ENCODE assay signal across 12 cellular contexts in the genomic region with DNA sequence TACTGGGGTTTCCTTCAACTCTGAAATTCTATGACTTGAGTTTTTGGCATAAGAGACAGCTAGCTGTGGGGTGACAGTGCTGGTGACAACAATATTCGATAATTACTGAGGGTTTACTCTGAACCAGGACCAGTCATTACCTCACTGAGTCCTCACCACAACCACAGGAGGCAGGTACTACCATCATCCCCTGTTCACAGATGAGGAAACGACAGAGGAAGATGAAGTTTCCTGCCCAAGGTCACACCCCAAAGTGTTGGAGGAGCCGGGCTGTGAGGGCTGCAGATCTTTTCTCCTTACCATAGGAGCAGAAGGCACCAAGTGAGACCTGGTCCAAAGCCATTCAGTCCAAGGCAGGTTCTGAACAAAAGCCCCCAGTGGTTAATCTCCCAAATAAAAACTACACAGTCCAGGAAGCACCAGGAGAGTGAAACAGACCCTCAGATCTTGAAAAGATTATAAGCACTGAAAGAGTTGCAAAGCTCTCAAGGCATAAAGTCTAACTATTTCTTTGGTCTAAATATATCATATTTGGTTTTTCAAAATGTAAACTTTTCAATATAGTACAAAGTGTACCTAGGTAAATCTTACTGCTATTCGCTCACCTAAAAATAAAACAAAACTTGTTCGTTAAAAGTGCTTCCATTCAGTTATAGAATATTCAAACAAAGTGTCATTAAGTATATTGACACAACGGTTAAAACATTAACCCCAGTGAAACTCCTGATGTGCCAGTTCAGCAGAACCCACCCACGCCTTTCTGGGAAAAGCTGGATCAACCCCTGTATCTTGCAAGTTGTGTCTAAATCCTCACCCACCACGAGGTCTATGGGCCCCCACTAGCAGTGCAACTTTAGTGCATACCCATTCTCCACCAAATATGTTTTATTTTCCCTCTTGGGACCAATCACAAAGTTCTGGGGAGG.
A peak's percentile ranks its signal among the peaks of the same experiment; 100 is the strongest.
DNase-seq lines count a peak whose midpoint lies in the region; ATAC-seq, FAIRE-seq and TF ChIP-seq lines count a peak whose summit lies in the region.
"Had no signal": no experiment of that assay in that cellular context is flagged by ENCODE, and none has a peak within 500 bp of the region (broad histone marks: within the 10 kb centered on the region; RNA-seq: fewer than 3 reads in every experiment).

No MANE protein-coding gene starts in this region.

- H3K4me3 Mint-ChIP-seq in T-helper 2 cell treated with Interferon-gamma antibody and Interleukin-4, amounts not matched to agents 5 μg/mL and 100 μg/mL, for 36 hours, result peak overlapping the region; percentile 73
- H3K4me3 Mint-ChIP-seq in nephron progenitor cell, result no peak overlapping the region
- H3K4me3 Mint-ChIP-seq in GM23338, result no peak overlapping the region

- ATAC-seq in GM18868 (IDR thresholded peaks at IDR 0.05; ENCODE audit: unreplicated experiment) (peak; percentile 36), GM21723 (IDR thresholded peaks at IDR 0.05; ENCODE audit: unreplicated experiment) (peak; percentile 17), GM23338 (no peak), GM18519 (IDR thresholded peaks at IDR 0.05; ENCODE audit: low FRiP score, unreplicated experiment) (no peak)

- H3K36me3 Mint-ChIP-seq in T-helper 2 cell treated with Interferon-gamma antibody and Interleukin-4, amounts not matched to agents 5 μg/mL and 100 μg/mL, for 36 hours (ENCODE audit: low read depth), result no peaks in the 10 kb centered on the region
- H3K36me3 Mint-ChIP-seq in nephron progenitor cell (ENCODE audit: low read depth), result peaks cover under 1% of the 10 kb centered on the region
- no peaks in the 10 kb centered on the region for H3K36me3 Mint-ChIP-seq in GM23338 (ENCODE audit: low read depth)

- H2AFZ ChIP-seq in GM23338, result no peak overlapping the region

- DNase-seq in T-helper 2 cell treated with Interferon-gamma antibody and Interleukin-4, amounts not matched to agents 5 μg/mL and 100 μg/mL, for 36 hours (ENCODE audit: low spot score), result peak; percentile 31
- DNase-seq in nephron progenitor cell, result no peak
- DNase-seq in effector memory CD4-positive, alpha-beta T cell, result no peak
- no peak for DNase-seq in frontal cortex (ENCODE audit: low spot score in 2 of 2)
- DNase-seq in GM23338 (ENCODE audit: low spot score), result no peak
- DNase-seq: activated gamma-delta T cell; effector CD4-positive, alpha-beta T cell; IMR-90; NCI-H524 had no signal

- no peaks in the 10 kb centered on the region for H3F3A ChIP-seq in GM23338 (replicated peaks; ENCODE audit: low read depth)

- H3K9me2 ChIP-seq in GM23338 (ENCODE audit: insufficient read depth), result no peaks in the 10 kb centered on the region

- H3K4me1 Mint-ChIP-seq in T-helper 2 cell treated with Interferon-gamma antibody and Interleukin-4, amounts not matched to agents 5 μg/mL and 100 μg/mL, for 36 hours (ENCODE audit: low read depth), result peaks cover 20% of the 10 kb centered on the region
- H3K4me1 Mint-ChIP-seq in nephron progenitor cell (peaks cover 44% of the 10 kb centered on the region), GM23338 (peaks cover 28% of the 10 kb centered on the region)

- H3K27me3 Mint-ChIP-seq in T-helper 2 cell treated with Interferon-gamma antibody and Interleukin-4, amounts not matched to agents 5 μg/mL and 100 μg/mL, for 36 hours (ENCODE audit: low read depth), result peaks cover 4% of the 10 kb centered on the region
- H3K27me3 Mint-ChIP-seq in nephron progenitor cell (ENCODE audit: low read depth, poor library complexity) (peaks cover 3% of the 10 kb centered on the region), GM23338 (ENCODE audit: insufficient read depth, low read depth, poor library complexity) (no peaks in the 10 kb centered on the region)

- H3K9me3 Mint-ChIP-seq in T-helper 2 cell treated with Interferon-gamma antibody and Interleukin-4, amounts not matched to agents 5 μg/mL and 100 μg/mL, for 36 hours, result no peaks in the 10 kb centered on the region
- H3K9me3 Mint-ChIP-seq in nephron progenitor cell, result no peaks in the 10 kb centered on the region
- H3K9me3 Mint-ChIP-seq in GM23338, result no peaks in the 10 kb centered on the region

- no peaks in the 10 kb centered on the region for H4K20me1 ChIP-seq in GM23338 (replicated peaks; ENCODE audit: insufficient read depth)

- no peak overlapping the region for H3K4me2 ChIP-seq in GM23338

- H3K27ac Mint-ChIP-seq in T-helper 2 cell treated with Interferon-gamma antibody and Interleukin-4, amounts not matched to agents 5 μg/mL and 100 μg/mL, for 36 hours, result peak overlapping the region; percentile 72
- H3K27ac Mint-ChIP-seq in nephron progenitor cell (peak overlapping the region; percentile 78), GM23338 (no peak overlapping the region)

- H3K4me3 ChIP-seq in effector memory CD4-positive, alpha-beta T cell (ENCODE audit: insufficient read depth, low read depth, low read length, poor library complexity, severe bottlenecking), result no peak overlapping the region
- H3K4me3 ChIP-seq in GM23338, result no peak overlapping the region

- no peaks in the 10 kb centered on the region for H3K79me2 ChIP-seq in GM23338 (replicated peaks; ENCODE audit: insufficient read depth)

- FAIRE-seq in frontal cortex (lab: Jason Lieb, UNC), result no peak

- no peak overlapping the region for H3K27ac ChIP-seq in effector memory CD4-positive, alpha-beta T cell (ENCODE audit: insufficient read depth, low read length, poor library complexity, severe bottlenecking)
- no peak overlapping the region for H3K27ac ChIP-seq in GM23338 (ENCODE audit: low read depth)

- H3K36me3 ChIP-seq in effector memory CD4-positive, alpha-beta T cell (ENCODE audit: control insufficient read depth, insufficient read depth, low read length), result no peaks in the 10 kb centered on the region
- no peaks in the 10 kb centered on the region for H3K36me3 ChIP-seq in GM23338 (ENCODE audit: insufficient read depth)

- no peaks in the 10 kb centered on the region for H3K9me3 ChIP-seq in effector memory CD4-positive, alpha-beta T cell (ENCODE audit: control insufficient read depth, low read length)

- H3K4me1 ChIP-seq in effector memory CD4-positive, alpha-beta T cell (ENCODE audit: control insufficient read depth, insufficient read depth, low read length, poor library complexity, severe bottlenecking), result no peaks in the 10 kb centered on the region
- peaks cover 14% of the 10 kb centered on the region for H3K4me1 ChIP-seq in GM23338 (ENCODE audit: insufficient read depth)

- no peak for TF ChIP-seq CTCF in nephron progenitor cell (IDR thresholded peaks at IDR 0.05)
- TF ChIP-seq CTCF in GM23338 (conservative IDR thresholded peaks at IDR 0.05; ENCODE audit: low read depth in 2 of 2), result no peak

- no peaks in the 10 kb centered on the region for H3K27me3 ChIP-seq in effector memory CD4-positive, alpha-beta T cell (replicated peaks; ENCODE audit: control insufficient read depth, insufficient read depth, low read length, poor library complexity, severe bottlenecking)
- H3K27me3 ChIP-seq in GM23338 (ENCODE audit: insufficient read depth), result no peaks in the 10 kb centered on the region

Comparison
In these comparisons a context has a peak if more than half of its experiments do, and no peak if none do; other contexts are left out.
1. ATAC-seq: peak in GM18868 (single experiment) and GM21723 (single experiment); none in GM23338 (single experiment) and GM18519 (single experiment).